Comparison of ENCODE assay signal across 8 cellular contexts in the genomic region with DNA sequence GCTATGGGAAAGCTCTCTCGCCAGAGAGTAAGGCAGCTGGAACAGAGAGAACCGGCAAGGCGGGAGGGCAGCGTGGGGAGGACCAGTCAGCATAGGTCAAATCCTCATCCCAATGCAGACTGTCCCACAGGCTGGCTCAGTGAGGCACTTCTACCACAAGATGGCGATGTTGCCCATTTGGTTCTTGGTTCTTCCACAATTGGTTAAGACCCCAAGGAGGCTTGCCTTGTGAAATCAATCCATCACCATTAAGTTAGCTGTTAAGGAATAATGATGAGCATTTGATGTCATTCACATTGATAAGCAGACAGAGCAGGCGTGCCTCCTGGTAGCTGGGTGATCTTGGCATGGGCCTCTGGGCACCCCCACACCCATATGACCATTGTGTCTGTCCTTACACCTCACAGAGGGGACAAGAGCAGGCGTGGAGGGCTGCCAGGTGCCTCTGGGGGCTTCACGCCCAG.
DNase-seq lines count a peak whose midpoint lies in the region; ATAC-seq lines count a peak whose summit lies in the region.

No MANE protein-coding gene starts in this region.

- in situ Hi-C loops in ACHN (cut with HindIII; ENCODE audit: low pct_ligation_motif_present, low pct_unique_long_range_greater_than_20kb, low sequenced_read_pairs), result no loop called here

- no peak overlapping the region for H3K27ac Mint-ChIP-seq in stimulated activated memory B cell treated with anti-CD40 and anti-IgM and Interleukin-4, amounts not matched to agents 10 μg/mL and 1 μg/mL and 100 μg/mL, for 72 hours

- H3K9me3 Mint-ChIP-seq in stimulated activated memory B cell treated with anti-CD40 and anti-IgM and Interleukin-4, amounts not matched to agents 10 μg/mL and 1 μg/mL and 100 μg/mL, for 72 hours, result no peaks in the 10 kb centered on the region

- no peak overlapping the region for H3K4me3 Mint-ChIP-seq in stimulated activated memory B cell treated with anti-CD40 and anti-IgM and Interleukin-4, amounts not matched to agents 10 μg/mL and 1 μg/mL and 100 μg/mL, for 72 hours

- H3K27me3 Mint-ChIP-seq in stimulated activated memory B cell treated with anti-CD40 and anti-IgM and Interleukin-4, amounts not matched to agents 10 μg/mL and 1 μg/mL and 100 μg/mL, for 72 hours, result peaks cover 18% of the 10 kb centered on the region

- peak; percentile 68 for DNase-seq in ACHN
- DNase-seq in NCI-H748 treated with DMSO at 0.1 percent for 48 hours (lab: John Stamatoyannopoulos, UW), result peak; percentile 72
- peak; percentile 34 to 36 for DNase-seq in activated CD8-positive, alpha-beta memory T cell treated with anti-CD3 and anti-CD28 coated beads for 1 hour (ENCODE audit: extremely low read depth in 1 of 2, low read depth in 1 of 2)
- DNase-seq in epidermal melanocyte (ENCODE audit: insufficient read length, low spot score), result peak; percentile 78
- peak; percentile 78 for DNase-seq in middle frontal gyrus (ENCODE audit: extremely low spot score, low spot score)

- no peaks in the 10 kb centered on the region for H3K36me3 Mint-ChIP-seq in stimulated activated memory B cell treated with anti-CD40 and anti-IgM and Interleukin-4, amounts not matched to agents 10 μg/mL and 1 μg/mL and 100 μg/mL, for 72 hours

- no peaks in the 10 kb centered on the region for H3K4me1 Mint-ChIP-seq in stimulated activated memory B cell treated with anti-CD40 and anti-IgM and Interleukin-4, amounts not matched to agents 10 μg/mL and 1 μg/mL and 100 μg/mL, for 72 hours

- ATAC-seq in GM18502 (IDR thresholded peaks at IDR 0.05; ENCODE audit: poor library complexity, unreplicated experiment), result peak; percentile 73
- peak; percentile 78 for ATAC-seq in HG03354 (IDR thresholded peaks at IDR 0.05; ENCODE audit: poor library complexity, severe bottlenecking, unreplicated experiment)
- peak; percentile 69 for ATAC-seq in stimulated activated memory B cell treated with anti-CD40 and anti-IgM and Interleukin-4, amounts not matched to agents 10 μg/mL and 1 μg/mL and 100 μg/mL, for 72 hours

Comparison
In these comparisons a context has a peak if more than half of its experiments do, and no peak if none do; other contexts are left out.
1. Peak in every context shown above with its lines: DNase-seq and ATAC-seq.